In genomic region chrX:9542765-9543119, GRCh38 we compare ENCODE assay signal across 26 cellular contexts.
A peak's percentile ranks its signal among the peaks of the same experiment; 100 is the strongest.
DNase-seq lines count a peak whose midpoint lies in the region; ATAC-seq lines count a peak whose summit lies in the region.
"Had no signal": no experiment of that assay in that cellular context is flagged by ENCODE, and none has a peak within 500 bp of the region (broad histone marks: within the 10 kb centered on the region; RNA-seq: fewer than 3 reads in every experiment).

No MANE protein-coding gene starts in this region.

- intact Hi-C loops in right cardiac atrium (cut with DNase I): no loop called here

- no peaks in the 10 kb centered on the region for H3K27me3 ChIP-seq in right cardiac atrium (ENCODE audit: control insufficient read depth, insufficient read depth)
- H3K27me3 ChIP-seq: pancreas, sigmoid colon, suprapubic skin, upper lobe of right lung had no signal

- H3K9me3 ChIP-seq in right cardiac atrium (ENCODE audit: control insufficient read depth, low read length): no peaks in the 10 kb centered on the region
- H3K9me3 ChIP-seq: HAP-1, pancreas, sigmoid colon, suprapubic skin, upper lobe of right lung had no signal

- 62% methylated on average over 12 of the region's 12 CpGs for WGBS in right cardiac atrium

- H3K4me3 ChIP-seq in right cardiac atrium (ENCODE audit: low read length): no peak overlapping the region
- H3K4me3 ChIP-seq: HAP-1, lung, pancreas, sigmoid colon, suprapubic skin, upper lobe of right lung had no signal

- ATAC-seq in right cardiac atrium (peak; percentile 51 to 59), HG02981 (IDR thresholded peaks at IDR 0.05; ENCODE audit: unreplicated experiment) (no peak)
- ATAC-seq: activated CD4-positive, alpha-beta T cell treated with anti-CD3 and anti-CD28 coated beads for 36 hours; SK-N-SH treated with all-trans-retinoic acid at 6 μM for 48 hours; upper lobe of right lung had no signal

- peaks cover 2% of the 10 kb centered on the region for H3K4me1 ChIP-seq in right cardiac atrium (ENCODE audit: control insufficient read depth, insufficient read depth, low read length)
- H3K4me1 ChIP-seq: pancreas, suprapubic skin, upper lobe of right lung had no signal

- DNase-seq in Ammon's horn (ENCODE audit: low spot score) (peak; percentile 12), COR-L47 (lab: John Stamatoyannopoulos, UW) (peak; percentile 73), NCI-H2107 treated with DMSO at 0.1 percent for 48 hours (lab: John Stamatoyannopoulos, UW; ENCODE audit: unreplicated experiment) (peak; percentile 88), right cardiac atrium (no peak), middle frontal gyrus (ENCODE audit: extremely low spot score, low spot score) (no peak), cerebellar cortex (ENCODE audit: low spot score) (no peak)
- DNase-seq: activated CD4-positive, alpha-beta T cell treated with anti-CD3 and anti-CD28 coated beads for 36 hours; activated effector memory CD4-positive, alpha-beta T cell treated with Interleukin-2 at 50 U/mL for 16 hours; activated naive CD8-positive, alpha-beta T cell treated with anti-CD3 and anti-CD28 coated beads, Interleukin-2, amount 10 ng/mL, durations not matched to agents 7 days and 5 days; DMS79 treated with DMSO at 0.1 percent for 48 hours; glutamatergic neuron; IMR-90; kidney; NCI-H1048; NCI-H2081 treated with DMSO at 0.1 percent for 48 hours; NCI-H774; pancreas; sigmoid colon; stimulated activated CD4-positive, alpha-beta T cell treated with anti-CD3 and anti-CD28 coated beads, Interleukin-15, amount 100 ng/mL, for 24 hours; stimulated activated naive CD4-positive, alpha-beta T cell; upper lobe of right lung had no signal

- no peak overlapping the region for H3K27ac ChIP-seq in right cardiac atrium (ENCODE audit: low read length)
- H3K27ac ChIP-seq: pancreas, sigmoid colon, suprapubic skin, upper lobe of right lung had no signal

Comparison
In these comparisons a context has a peak if more than half of its experiments do, and no peak if none do; other contexts are left out.
1. DNase-seq: peak in Ammon's horn (single experiment), COR-L47 (single experiment) and NCI-H2107 treated with DMSO at 0.1 percent for 48 hours (single experiment); none in right cardiac atrium (0 of 3), middle frontal gyrus (single experiment) and cerebellar cortex (single experiment).